24 cellular contexts compared by ENCODE assay signal in the genomic region with DNA sequence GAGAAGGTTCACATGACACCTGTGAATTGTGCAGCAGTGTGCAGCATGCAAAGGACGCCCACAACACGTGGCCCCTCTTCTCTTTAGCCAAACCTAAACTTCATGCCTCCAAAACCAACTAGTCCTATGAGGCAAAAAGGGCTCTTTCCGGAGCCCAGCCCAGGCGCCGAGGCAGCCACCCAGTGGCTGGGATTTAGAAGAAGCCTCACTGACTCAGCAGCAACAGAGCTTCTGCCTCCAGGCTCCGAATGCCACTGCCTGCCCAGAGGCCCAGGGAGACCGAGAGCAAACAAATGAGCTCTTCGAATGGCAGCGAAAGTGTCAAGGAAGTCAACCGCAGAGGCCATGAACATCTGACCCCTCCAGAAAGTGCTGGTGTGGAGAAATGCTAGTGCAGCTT.
DNase-seq lines count a peak whose midpoint lies in the region; ATAC-seq and TF ChIP-seq lines count a peak whose summit lies in the region.
"Had no signal": no experiment of that assay in that cellular context is flagged by ENCODE, and none has a peak within 500 bp of the region (broad histone marks: within the 10 kb centered on the region; RNA-seq: fewer than 3 reads in every experiment).

No MANE protein-coding gene starts in this region.

- DNase-seq in DMS53 treated with DMSO at 0.1 percent for 48 hours (lab: John Stamatoyannopoulos, UW; ENCODE audit: unreplicated experiment), result peak; percentile 31
- no peak for DNase-seq in GM23338 (ENCODE audit: low spot score)
- peak; percentile 43 for DNase-seq in RPMI7951 (ENCODE audit: low read depth)
- peak; percentile 56 for DNase-seq in iPS-NIHi7 (ENCODE audit: extremely low spot score)
- DNase-seq in NCI-H1694 treated with DMSO at 0.1 percent for 48 hours (lab: John Stamatoyannopoulos, UW), result no peak
- DNase-seq in activated CD4-positive, alpha-beta T cell treated with anti-CD3 and anti-CD28 coated beads, Interleukin-2, amount 50 U/mL, for 1 hour, result no peak
- DNase-seq in HCEC 1CT, result no peak
- DNase-seq: activated CD8-positive, alpha-beta T cell treated with anti-CD3 and anti-CD28 coated beads, Interleukin-2, amount 10 ng/mL, durations not matched to agents 7 days and 5 days; activated naive CD4-positive, alpha-beta T cell treated with Interleukin-2 at 50 U/mL for 16 hours; activated T-cell treated with anti-CD3 and anti-CD28 coated beads, Interleukin-2, amount 50 U/mL, for 1 hour; amniotic stem cell; NCI-H2081; NCI-H69; occipital lobe; OCI-M1; stimulated activated CD4-positive, alpha-beta T cell treated with anti-CD3 and anti-CD28 coated beads, Interleukin-4, amount 100 ng/mL, for 4 hours; stomach; T-helper 9 cell had no signal

- H3K27ac Mint-ChIP-seq in GM23338, result no peak overlapping the region; the same call in 1 of the 2 replicates
- H3K27ac Mint-ChIP-seq: activated CD8-positive, alpha-beta T cell treated with anti-CD3 and anti-CD28 coated beads, Interleukin-2, amount 10 ng/mL, durations not matched to agents 7 days and 5 days; dendritic cell treated with granulocyte-macrophage colony-stimulating factor and Interleukin-4, amounts not matched to agents 40 ng/mL and 50 ng/mL, for 4 days; IgD-negative memory B cell had no signal

- no peaks in the 10 kb centered on the region for H3F3A ChIP-seq in GM23338 (replicated peaks; ENCODE audit: low read depth)

- H3K4me2 ChIP-seq in GM23338, result no peak overlapping the region

- H3K4me1 Mint-ChIP-seq in GM23338, result no peaks in the 10 kb centered on the region
- H3K4me1 Mint-ChIP-seq: IgD-negative memory B cell had no signal

- no peaks in the 10 kb centered on the region for H3K9me3 Mint-ChIP-seq in GM23338
- H3K9me3 Mint-ChIP-seq: dendritic cell treated with granulocyte-macrophage colony-stimulating factor and Interleukin-4, amounts not matched to agents 40 ng/mL and 50 ng/mL, for 4 days; IgD-negative memory B cell had no signal

- no peaks in the 10 kb centered on the region for H3K27me3 ChIP-seq in GM23338 (ENCODE audit: insufficient read depth)

- H3K9me2 ChIP-seq in GM23338 (ENCODE audit: insufficient read depth), result no peaks in the 10 kb centered on the region

- H4K20me1 ChIP-seq in GM23338 (replicated peaks; ENCODE audit: insufficient read depth), result no peaks in the 10 kb centered on the region

- H3K4me3 ChIP-seq in GM23338, result no peak overlapping the region
- H3K4me3 ChIP-seq: lung, stomach had no signal

- H2AFZ ChIP-seq in GM23338, result no peak overlapping the region

- H3K36me3 Mint-ChIP-seq in GM23338 (ENCODE audit: low read depth), result no peaks in the 10 kb centered on the region
- H3K36me3 Mint-ChIP-seq: IgD-negative memory B cell had no signal

- H3K4me1 ChIP-seq in GM23338 (ENCODE audit: insufficient read depth), result no peaks in the 10 kb centered on the region

- peak; percentile 47 for ATAC-seq in GM23338
- ATAC-seq: activated CD4-positive, CD25-positive, alpha-beta regulatory T cell treated with anti-CD3 and anti-CD28 coated beads, Interleukin-2, amount 50 U/mL, for 24 hours; activated CD8-positive, alpha-beta T cell treated with anti-CD3 and anti-CD28 coated beads, Interleukin-2, amount 10 ng/mL, durations not matched to agents 7 days and 5 days; SK-N-SH treated with all-trans-retinoic acid at 6 μM for 48 hours had no signal

- H3K79me2 ChIP-seq in GM23338 (replicated peaks; ENCODE audit: insufficient read depth), result no peaks in the 10 kb centered on the region

- no peak overlapping the region for H3K27ac ChIP-seq in GM23338 (ENCODE audit: low read depth)
- H3K27ac ChIP-seq: HL-60, stomach had no signal

- no peak overlapping the region for H3K4me3 Mint-ChIP-seq in GM23338
- H3K4me3 Mint-ChIP-seq: activated CD8-positive, alpha-beta T cell treated with anti-CD3 and anti-CD28 coated beads, Interleukin-2, amount 10 ng/mL, durations not matched to agents 7 days and 5 days; dendritic cell treated with granulocyte-macrophage colony-stimulating factor and Interleukin-4, amounts not matched to agents 40 ng/mL and 50 ng/mL, for 4 days; IgD-negative memory B cell had no signal

- H3K36me3 ChIP-seq in GM23338 (ENCODE audit: insufficient read depth), result no peaks in the 10 kb centered on the region
- H3K36me3 ChIP-seq: stomach had no signal

- peak in 1 of 2 experiments; percentile 7; a peak in 2 of 4 replicates for TF ChIP-seq CTCF in GM23338 (conservative IDR thresholded peaks at IDR 0.05; ENCODE audit: low read depth in 2 of 2)

- peaks cover 8% of the 10 kb centered on the region for H3K27me3 Mint-ChIP-seq in GM23338 (ENCODE audit: insufficient read depth, low read depth, poor library complexity)

TF ChIP-seq in GM23338, 12 proteins besides CTCF, POLR2A, EP300 and RAD21 (continues in another document):
- TF ChIP-seq, protein P1, sequence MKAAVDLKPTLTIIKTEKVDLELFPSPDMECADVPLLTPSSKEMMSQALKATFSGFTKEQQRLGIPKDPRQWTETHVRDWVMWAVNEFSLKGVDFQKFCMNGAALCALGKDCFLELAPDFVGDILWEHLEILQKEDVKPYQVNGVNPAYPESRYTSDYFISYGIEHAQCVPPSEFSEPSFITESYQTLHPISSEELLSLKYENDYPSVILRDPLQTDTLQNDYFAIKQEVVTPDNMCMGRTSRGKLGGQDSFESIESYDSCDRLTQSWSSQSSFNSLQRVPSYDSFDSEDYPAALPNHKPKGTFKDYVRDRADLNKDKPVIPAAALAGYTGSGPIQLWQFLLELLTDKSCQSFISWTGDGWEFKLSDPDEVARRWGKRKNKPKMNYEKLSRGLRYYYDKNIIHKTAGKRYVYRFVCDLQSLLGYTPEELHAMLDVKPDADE (IDR thresholded peaks at IDR 0.05), result no peak
- TF ChIP-seq POLR2AphosphoS5 (IDR thresholded peaks at IDR 0.05; ENCODE audit: low read depth) (no peak), NANOG (IDR thresholded peaks at IDR 0.05; ENCODE audit: borderline replicate concordance) (no peak), ZNF462 (CRISPR knock-in tag; IDR thresholded peaks at IDR 0.05) (no peak), JUNB (IDR thresholded peaks at IDR 0.05; ENCODE audit: unreplicated experiment) (no peak), EZH2phosphoT487 (IDR thresholded peaks at IDR 0.05; ENCODE audit: unreplicated experiment) (no peak), ZNF331 (CRISPR knock-in tag; IDR thresholded peaks at IDR 0.05; ENCODE audit: low read depth) (no peak), EZH2 (IDR thresholded peaks at IDR 0.05; ENCODE audit: low read depth, unreplicated experiment) (no peak)

Comparison
In these comparisons a context has a peak if more than half of its experiments do, and no peak if none do; other contexts are left out.
1. DNase-seq: peak in DMS53 treated with DMSO at 0.1 percent for 48 hours (single experiment), RPMI7951 (single experiment) and iPS-NIHi7 (single experiment); none in GM23338 (single experiment), NCI-H1694 treated with DMSO at 0.1 percent for 48 hours (single experiment), activated CD4-positive, alpha-beta T cell treated with anti-CD3 and anti-CD28 coated beads, Interleukin-2, amount 50 U/mL, for 1 hour (single experiment) and HCEC 1CT (single experiment).